ENCODE assay signal across 18 cellular contexts in the genomic region with DNA sequence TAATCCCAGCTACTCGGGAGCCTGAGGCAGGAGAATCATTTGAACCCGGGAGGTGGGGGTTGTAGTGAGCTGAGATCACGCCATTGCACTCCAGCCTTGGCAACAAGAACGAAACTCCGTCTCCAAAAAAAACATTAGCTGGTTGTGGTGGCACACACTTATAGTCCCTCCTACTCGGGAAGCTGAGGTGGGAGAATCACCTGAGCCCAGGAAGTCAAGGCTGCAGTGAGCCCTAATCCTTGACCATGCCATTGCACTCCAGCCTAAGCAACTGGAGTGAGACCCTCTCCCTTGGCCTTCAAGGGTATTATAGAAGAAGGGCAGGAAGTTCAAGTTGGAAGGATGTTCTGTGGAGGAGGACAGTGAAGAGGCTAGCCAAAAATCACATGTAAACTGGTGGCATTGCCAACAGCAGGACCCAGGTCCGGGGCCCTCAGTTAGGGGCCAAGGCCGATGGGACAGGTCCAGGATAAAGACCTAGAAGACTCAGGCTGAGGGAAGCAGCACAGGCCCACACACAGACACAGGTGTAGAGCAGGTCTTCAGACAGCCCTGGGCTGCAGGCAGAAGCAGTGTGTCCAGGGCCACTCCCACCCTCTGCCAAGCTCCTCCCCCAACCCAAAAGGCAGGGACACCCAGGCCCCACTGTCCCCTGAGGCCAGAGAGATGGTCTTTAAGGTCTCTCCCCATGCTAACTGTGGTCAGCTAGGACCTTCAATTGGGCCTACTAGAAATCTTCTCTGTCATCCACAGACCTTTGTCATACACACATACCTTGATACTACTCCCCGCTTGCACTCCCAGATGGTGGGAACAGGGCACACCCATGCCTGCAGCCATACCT. TPM values are rescaled to one million over a fixed set of nuclear protein-coding genes. Genes with fewer than 3 reads are reported as not detected.
DNase-seq lines count a peak whose midpoint lies in the region; ATAC-seq, FAIRE-seq and TF ChIP-seq lines count a peak whose summit lies in the region.
"Had no signal": no experiment of that assay in that cellular context is flagged by ENCODE, and none has a peak within 500 bp of the region (broad histone marks: within the 10 kb centered on the region; RNA-seq: fewer than 3 reads in every experiment).

No MANE protein-coding gene starts in this region.

- peaks cover 8% of the 10 kb centered on the region; the same call in 1 of the 3 replicates for H3K79me2 ChIP-seq in K562 (ENCODE audit: control insufficient read depth, insufficient read depth, low read length)

- in situ Hi-C loops in K562 (cut with MboI): no loop called here

- H3K27me3 Mint-ChIP-seq in nephron (ENCODE audit: low read depth): peaks cover 5% of the 10 kb centered on the region
- no peaks in the 10 kb centered on the region for H3K27me3 Mint-ChIP-seq in activated T-cell treated with anti-CD3 and anti-CD28 coated beads, Interleukin-2, amount 50 U/mL, for 72 hours (ENCODE audit: low read depth)

- H3K4me1 Mint-ChIP-seq in nephron: peaks cover 23% of the 10 kb centered on the region
- peaks cover 5% of the 10 kb centered on the region for H3K4me1 Mint-ChIP-seq in activated T-cell treated with anti-CD3 and anti-CD28 coated beads, Interleukin-2, amount 50 U/mL, for 72 hours (ENCODE audit: low read depth)

- H3K27me3 ChIP-seq in K562 (ENCODE audit: control insufficient read depth in 2 of 2, insufficient read depth in 2 of 2, low read length in 2 of 2) (no peaks in the 10 kb centered on the region), skeletal muscle tissue (ENCODE audit: control insufficient read depth in 3 of 3, insufficient read depth in 3 of 3, low read length in 3 of 3) (no peaks in the 10 kb centered on the region)

- H2AFZ ChIP-seq in K562 (ENCODE audit: low read depth, low read length): no peak overlapping the region

- intact Hi-C loops in K562 (cut with micrococcal nuclease): loop anchor here (5.0 to 10.0 kb wide), 2 partner anchors 368 to 861 kb away; no protein-coding TSS in a partner anchor

- WGBS in K562 (ENCODE audit: insufficient coverage, low coverage, missing lambda C conversion rate): 66% methylated on average over 9 of the region's 9 CpGs

- H3K9ac ChIP-seq in K562 (ENCODE audit: insufficient read depth in 1 of 2, low read depth in 2 of 2, low read length in 2 of 2) (peak overlapping the region in 1 of 2 experiments; percentile 79; a peak in 2 of 4 replicates), skeletal muscle tissue (ENCODE audit: low read depth in 1 of 3, low read length in 3 of 3) (peak overlapping the region; percentile 21 to 76 (median 58))

- no peaks in the 10 kb centered on the region for H3K9me3 ChIP-seq in K562 (replicated peaks; ENCODE audit: control insufficient read depth, insufficient read depth, low read depth, low read length)
- no peaks in the 10 kb centered on the region for H3K9me3 ChIP-seq in skeletal muscle tissue (ENCODE audit: control insufficient read depth in 3 of 3, low read length in 3 of 3)

- H3K36me3 ChIP-seq in K562 (ENCODE audit: control insufficient read depth, insufficient read depth, low read length) (no peaks in the 10 kb centered on the region), skeletal muscle tissue (ENCODE audit: control insufficient read depth in 3 of 3, insufficient read depth in 3 of 3, low read length in 3 of 3) (peaks cover 9 to 16% (median 12%) of the 10 kb centered on the region in 3 donors)

- no peak overlapping the region for H3K4me3 Mint-ChIP-seq in nephron
- no peak overlapping the region for H3K4me3 Mint-ChIP-seq in activated T-cell treated with anti-CD3 and anti-CD28 coated beads, Interleukin-2, amount 50 U/mL, for 72 hours
- H3K4me3 Mint-ChIP-seq: H9 had no signal

- TF ChIP-seq CTCF in K562 (IDR thresholded peaks at IDR 0.05 in 2 of 3, conservative IDR thresholded peaks at IDR 0.05 in 1 of 3; ENCODE audit: insufficient read depth in 2 of 3, low read depth in 1 of 3, low read length in 3 of 3): no peak
- no peak for TF ChIP-seq CTCF in nephron (IDR thresholded peaks at IDR 0.05; ENCODE audit: unreplicated experiment in 3 of 3)

- ATAC-seq in K562 (peak; percentile 29), esophagus mucosa (peak; percentile 5), GM21381 (IDR thresholded peaks at IDR 0.05; ENCODE audit: unreplicated experiment) (no peak)
- no peak for ATAC-seq in activated T-cell treated with anti-CD3 and anti-CD28 coated beads, Interleukin-2, amount 50 U/mL, for 72 hours (replicated peaks in 1 of 2)

- H4K20me1 ChIP-seq in K562 (replicated peaks; ENCODE audit: control insufficient read depth, insufficient read depth, low read length): peaks cover 4% of the 10 kb centered on the region; the same call in 1 of the 2 replicates

- BruUV-seq in K562 (replicated peaks; lab: Mats Ljungman, UMichigan): no TSS peak

- no peaks in the 10 kb centered on the region for H3K9me3 Mint-ChIP-seq in nephron
- H3K9me3 Mint-ChIP-seq in activated T-cell treated with anti-CD3 and anti-CD28 coated beads, Interleukin-2, amount 50 U/mL, for 72 hours: no peaks in the 10 kb centered on the region
- H3K9me3 Mint-ChIP-seq: CD4-positive, CD25-positive, alpha-beta regulatory T cell; H9 had no signal

- no peak overlapping the region for H3K27ac ChIP-seq in K562 (ENCODE audit: extremely low read depth, low read depth, low read length)
- peak overlapping the region; percentile 99 for H3K27ac ChIP-seq in skeletal muscle tissue (ENCODE audit: low read depth, low read length)

- H3K9me1 ChIP-seq in K562 (ENCODE audit: control insufficient read depth, insufficient read depth, low read length): no peaks in the 10 kb centered on the region

- H3K4me1 ChIP-seq in K562 (replicated peaks in 1 of 2; ENCODE audit: control insufficient read depth in 2 of 2, insufficient read depth in 2 of 2, low read length in 2 of 2) (peaks cover 32 to 57% of the 10 kb centered on the region in 2 experiments), skeletal muscle tissue (ENCODE audit: control insufficient read depth in 3 of 3, insufficient read depth in 3 of 3, low read length in 3 of 3) (peaks cover 67 to 94% (median 88%) of the 10 kb centered on the region in 3 donors)

- CTCF ChIA-PET in K562 (lab: Yijun Ruan, JAX; ENCODE audit: low intra/inter-chr PET ratio): no interaction called here

- DNase-seq in K562 (ENCODE audit: extremely low read depth in 1 of 4, low spot score in 3 of 4) (peak in 1 of 4 experiments; percentile 52), epidermal melanocyte (ENCODE audit: insufficient read length, low spot score) (no peak)
- DNase-seq in activated T-cell treated with anti-CD3 and anti-CD28 coated beads, Interleukin-2, amount 50 U/mL, for 72 hours: no peak
- DNase-seq: CD4-positive, CD25-positive, alpha-beta regulatory T cell; DMS79; H9; KG1; NCI-H1092 treated with DMSO at 0.1 percent for 48 hours; NCI-H1436 treated with DMSO at 0.1 percent for 48 hours; NCI-H1930; NCI-H2171; NCI-H345; NCI-H524; Right ventricle myocardium superior had no signal

- FAIRE-seq in K562 (lab: Jason Lieb, UNC): no peak

- POLR2A ChIA-PET in K562 (lab: Yijun Ruan, JAX): interaction anchor here (0.6 to 1.1 kb wide), 4 partner anchors 8 to 434 kb away, joined by 3 to 4 read pairs (median 3); a partner anchor contains a TSS

- no peaks in the 10 kb centered on the region for H3K36me3 Mint-ChIP-seq in nephron (ENCODE audit: low read depth)
- no peaks in the 10 kb centered on the region for H3K36me3 Mint-ChIP-seq in activated T-cell treated with anti-CD3 and anti-CD28 coated beads, Interleukin-2, amount 50 U/mL, for 72 hours (ENCODE audit: insufficient read depth in 2 of 2)
- H3K36me3 Mint-ChIP-seq: CD4-positive, CD25-positive, alpha-beta regulatory T cell had no signal

- H3K4me2 ChIP-seq in K562 (ENCODE audit: insufficient read depth, low read length): no peak overlapping the region

- TF ChIP-seq RAD21 in K562 (CRISPR knock-in tag; conservative IDR thresholded peaks at IDR 0.05 in 1 of 2, IDR thresholded peaks at IDR 0.05 in 1 of 2): no peak

- H3K4me3 ChIP-seq in K562 (no peak overlapping the region), skeletal muscle tissue (ENCODE audit: low read length in 3 of 3) (no peak overlapping the region)

- H3K27ac Mint-ChIP-seq in nephron: peak overlapping the region in 2 of 3 experiments; percentile 31 to 33
- H3K27ac Mint-ChIP-seq in activated T-cell treated with anti-CD3 and anti-CD28 coated beads, Interleukin-2, amount 50 U/mL, for 72 hours: no peak overlapping the region
- H3K27ac Mint-ChIP-seq: CD4-positive, CD25-positive, alpha-beta regulatory T cell; H9 had no signal

- TF ChIP-seq EP300 in K562 (IDR thresholded peaks at IDR 0.05; ENCODE audit: low read length): no peak

- TF ChIP-seq POLR2A in K562 (conservative IDR thresholded peaks at IDR 0.05): no peak

TF ChIP-seq in K562, 482 proteins besides CTCF, POLR2A, EP300 and RAD21:
- TF ChIP-seq ZNF316 (IDR thresholded peaks at IDR 0.05) (no peak), PHTF2 (CRISPR knock-in tag; IDR thresholded peaks at IDR 0.05) (no peak), BRF1 (IDR thresholded peaks at IDR 0.05; ENCODE audit: borderline replicate concordance, extremely low read depth, insufficient read length) (no peak), SRSF3 (IDR thresholded peaks at IDR 0.05; ENCODE audit: insufficient read depth, low read length) (no peak)

RNA-seq across cellular contexts. Expression of a gene that starts 8.4 kb away (rescaled TPM):
- total RNA-seq in K562 (2011; cell fraction: chromatin; rRNA removed; ENCODE audit: low replicate concordance): 32.4 and 44.3 TPM in 2 replicates
- total RNA-seq in K562 (2011; cell fraction: nucleolus; rRNA removed): 9.3 and 10.0 TPM in 2 replicates
- total RNA-seq in K562 (2011; cell fraction: nucleoplasm; rRNA removed): 15.6 and 26.2 TPM in 2 replicates
- total RNA-seq in K562 (2014; rRNA removed) (4.6 and 6.2 TPM in 2 replicates), K562 (2014; rRNA removed; fragmentation: Illumina TruSeq; extraction: Trizol) (8.8 and 10.5 TPM in 2 replicates), K562 (2015; rRNA removed; fragmentation: Illumina TruSeq; extraction: Trizol) (7.9 and 8.2 TPM in 2 replicates), K562 (2021) (7.2 and 7.6 TPM in 2 replicates), esophagus mucosa (29.6 TPM), skeletal muscle tissue (17.7 TPM)
- polyA plus RNA-seq in K562 (2011; rRNA removed) (16.1 and 16.7 TPM in 2 replicates), K562 (2014; fragmentation: Illumina TruSeq; extraction: Trizol) (5.4 and 6.2 TPM in 2 replicates), K562 (2014; fragmentation: Nextera tagmentation; extraction: Ambion mirVana) (1 to 10 TPM; 2.7 to 2.8 TPM), K562 (2014; rRNA removed) (5.5 and 5.7 TPM in 2 replicates)
- 7.1 and 15.1 TPM in 2 replicates for polyA plus RNA-seq in K562 (2011; cell fraction: cytosol; rRNA removed)
- 5.7 and 7.9 TPM in 2 replicates for polyA plus RNA-seq in K562 (2011; cell fraction: nucleus; rRNA removed)
- polyA plus RNA-seq in K562 (2012): 3.2 and 5.0 TPM in 2 replicates
- 28.0 and 29.4 TPM in 2 replicates for polyA minus RNA-seq in K562 (2011; rRNA and poly(A)+ RNA removed)
- 6.9 and 9.4 TPM in 2 replicates for polyA minus RNA-seq in K562 (2011; cell fraction: cytosol; rRNA and poly(A)+ RNA removed)
- 3.5 and 9.0 TPM in 2 replicates for polyA minus RNA-seq in K562 (2011; cell fraction: nucleus; rRNA and poly(A)+ RNA removed)
- 10 to 100 TPM; 24.3 to 28.6 TPM for total RNA-seq in activated T-cell treated with anti-CD3 and anti-CD28 coated beads, Interleukin-2, amount 50 U/mL, for 72 hours

Comparison
In these comparisons a context has a peak if more than half of its experiments do, and no peak if none do; other contexts are left out.
1. ATAC-seq: peak in K562 (single experiment) and esophagus mucosa (single experiment); none in GM21381 (single experiment) and activated T-cell treated with anti-CD3 and anti-CD28 coated beads, Interleukin-2, amount 50 U/mL, for 72 hours (0 of 2).